ENCODE assay signal across 17 cellular contexts in genomic region chr1:36284061-36284460, GRCh38. TPM values are rescaled to one million over a fixed set of nuclear protein-coding genes. Genes with fewer than 3 reads are reported as not detected.
DNase-seq lines count a peak whose midpoint lies in the region; ATAC-seq lines count a peak whose summit lies in the region.
"Had no signal": no experiment of that assay in that cellular context is flagged by ENCODE, and none has a peak within 500 bp of the region (broad histone marks: within the 10 kb centered on the region; RNA-seq: fewer than 3 reads in every experiment).

No MANE protein-coding gene starts in this region.

- H2AK5ac ChIP-seq in neuronal stem cell (ENCODE audit: low read depth, low read length), result no peak overlapping the region

- intact Hi-C loops in activated naive CD4-positive, alpha-beta T cell treated with anti-CD3 and anti-CD28 coated beads for 36 hours (cut with micrococcal nuclease), result loop anchor here (2.0 kb wide), 1 partner anchor 137 kb away; no protein-coding TSS in a partner anchor

- H2BK15ac ChIP-seq in neuronal stem cell (ENCODE audit: low read length), result no peak overlapping the region

- WGBS in neuronal stem cell (ENCODE audit: extremely low coverage in 2 of 2, insufficient read length in 2 of 2, insufficient replicate concordance in 1 of 2), 2 donors, result no CpG with 5 or more reads among the region's 1 CpG

- H3K27me3 Mint-ChIP-seq in activated naive CD4-positive, alpha-beta T cell treated with anti-CD3 and anti-CD28 coated beads for 36 hours (ENCODE audit: low read depth), result no peaks in the 10 kb centered on the region
- no peaks in the 10 kb centered on the region for H3K27me3 Mint-ChIP-seq in activated naive CD4-positive, alpha-beta T cell treated with anti-CD3 and anti-CD28 coated beads, Interleukin-2, amount 10 ng/mL, durations not matched to agents 7 days and 5 days
- H3K27me3 Mint-ChIP-seq in activated T-helper 17 cell treated with anti-CD3 and anti-CD28 coated beads, Interleukin-2, amount 50 U/mL, for 72 hours, result no peaks in the 10 kb centered on the region
- no peaks in the 10 kb centered on the region for H3K27me3 Mint-ChIP-seq in immature natural killer cell (ENCODE audit: low read depth in 3 of 3)

- no peak overlapping the region for H3K9ac ChIP-seq in neuronal stem cell (ENCODE audit: low read depth, low read length, poor library complexity)

- no peak overlapping the region for H3K14ac ChIP-seq in neuronal stem cell (ENCODE audit: low read length)

- peaks cover 22 to 94% of the 10 kb centered on the region in 2 donors for H3K36me3 ChIP-seq in neuronal stem cell (replicated peaks in 1 of 2; ENCODE audit: control insufficient read depth in 2 of 2, insufficient read depth in 2 of 2, low read length in 2 of 2)

- CTCF ChIA-PET in activated naive CD4-positive, alpha-beta T cell treated with anti-CD3 and anti-CD28 coated beads for 36 hours (lab: Charles Lee), result interaction anchor here (1.1 to 2.2 kb wide), 5 partner anchors 12 to 134 kb away, joined by 3 to 7 read pairs (median 6); partner anchors contain the start of gene TRAPPC3
- CTCF ChIA-PET in activated naive CD4-positive, alpha-beta T cell treated with anti-CD3 and anti-CD28 coated beads, Interleukin-2, amount 10 ng/mL, durations not matched to agents 7 days and 5 days (lab: Charles Lee), result interaction anchor here (1.6 kb wide), 1 partner anchor 16 kb away, joined by 4 read pairs; no protein-coding TSS in a partner anchor

- peak overlapping the region; percentile 44 for H3K27ac Mint-ChIP-seq in activated naive CD4-positive, alpha-beta T cell treated with anti-CD3 and anti-CD28 coated beads for 36 hours
- no peak overlapping the region for H3K27ac Mint-ChIP-seq in activated naive CD4-positive, alpha-beta T cell treated with anti-CD3 and anti-CD28 coated beads, Interleukin-2, amount 10 ng/mL, durations not matched to agents 7 days and 5 days
- peak overlapping the region; percentile 44 for H3K27ac Mint-ChIP-seq in activated T-helper 17 cell treated with anti-CD3 and anti-CD28 coated beads, Interleukin-2, amount 50 U/mL, for 72 hours
- H3K27ac Mint-ChIP-seq in immature natural killer cell, result peak overlapping the region in 4 of 6 donors; percentile 63 to 73 (median 64)
- H3K27ac Mint-ChIP-seq in stimulated activated effector memory CD8-positive, alpha-beta T cell treated with anti-CD3 and anti-CD28 coated beads, Interleukin-12 subunit alpha, Interleukin-12 subunit beta, amount 100 ng/mL, for 72 hours, result peak overlapping the region; percentile 67

- H3K18ac ChIP-seq in neuronal stem cell (ENCODE audit: low read length), result no peak overlapping the region

- no peak for DNase-seq in activated naive CD4-positive, alpha-beta T cell treated with anti-CD3 and anti-CD28 coated beads for 36 hours
- DNase-seq in activated naive CD4-positive, alpha-beta T cell treated with anti-CD3 and anti-CD28 coated beads, Interleukin-2, amount 10 ng/mL, durations not matched to agents 7 days and 5 days, result no peak
- DNase-seq in immature natural killer cell (no peak), caudate nucleus (lab: John Stamatoyannopoulos, UW) (no peak), neuronal stem cell (ENCODE audit: low spot score) (no peak), epidermal melanocyte (ENCODE audit: insufficient read length, low spot score) (no peak)
- DNase-seq in stimulated activated effector memory CD8-positive, alpha-beta T cell treated with anti-CD3 and anti-CD28 coated beads, Interleukin-12 subunit alpha, Interleukin-12 subunit beta, amount 100 ng/mL, for 72 hours (ENCODE audit: low spot score in 2 of 2), result no peak
- DNase-seq: activated gamma-delta T cell; central memory CD4-positive, alpha-beta T cell; IMR-90; lower lobe of right lung; NCI-H1092; NCI-H2227 treated with DMSO at 0.1 percent for 48 hours; OCI-M1; posterior cingulate gyrus; trophoblast cell had no signal

- H3K4me3 ChIP-seq in neuronal stem cell (ENCODE audit: low read length in 2 of 2), result no peak overlapping the region
- H3K4me3 ChIP-seq: lower lobe of right lung had no signal

- H3K4me1 ChIP-seq in neuronal stem cell (ENCODE audit: control insufficient read depth in 2 of 2, insufficient read depth in 1 of 2, low read depth in 1 of 2, low read length in 2 of 2), result no peaks in the 10 kb centered on the region

- H4K8ac ChIP-seq in neuronal stem cell (ENCODE audit: low read depth, low read length), result no peak overlapping the region

- ATAC-seq in activated T-helper 17 cell treated with anti-CD3 and anti-CD28 coated beads, Interleukin-2, amount 50 U/mL, for 72 hours (replicated peaks), result no peak
- ATAC-seq in stimulated activated effector memory CD8-positive, alpha-beta T cell treated with anti-CD3 and anti-CD28 coated beads, Interleukin-12 subunit alpha, Interleukin-12 subunit beta, amount 100 ng/mL, for 72 hours, result no peak
- ATAC-seq: lower lobe of right lung had no signal

- no peak overlapping the region for H4K91ac ChIP-seq in neuronal stem cell (ENCODE audit: low read depth, low read length, poor library complexity)

- no peak overlapping the region for H2BK12ac ChIP-seq in neuronal stem cell (ENCODE audit: low read length)

- H3K79me1 ChIP-seq in neuronal stem cell (ENCODE audit: low read depth, low read length), result peaks cover 5% of the 10 kb centered on the region

- H3K4me2 ChIP-seq in neuronal stem cell (ENCODE audit: insufficient read depth, low read length, poor library complexity, severe bottlenecking), result no peak overlapping the region

- no peak overlapping the region for H3K4ac ChIP-seq in neuronal stem cell (ENCODE audit: low read length)

- no peak overlapping the region for H3K23ac ChIP-seq in neuronal stem cell (ENCODE audit: low read depth, low read length, poor library complexity)

- H3K4me1 Mint-ChIP-seq in activated naive CD4-positive, alpha-beta T cell treated with anti-CD3 and anti-CD28 coated beads for 36 hours (ENCODE audit: low read depth), result peaks cover 44% of the 10 kb centered on the region
- peaks cover 23% of the 10 kb centered on the region for H3K4me1 Mint-ChIP-seq in activated naive CD4-positive, alpha-beta T cell treated with anti-CD3 and anti-CD28 coated beads, Interleukin-2, amount 10 ng/mL, durations not matched to agents 7 days and 5 days
- H3K4me1 Mint-ChIP-seq in activated T-helper 17 cell treated with anti-CD3 and anti-CD28 coated beads, Interleukin-2, amount 50 U/mL, for 72 hours, result peaks cover 33% of the 10 kb centered on the region
- H3K4me1 Mint-ChIP-seq in immature natural killer cell, result peaks cover 21 to 48% of the 10 kb centered on the region in 2 donors
- H3K4me1 Mint-ChIP-seq in stimulated activated effector memory CD8-positive, alpha-beta T cell treated with anti-CD3 and anti-CD28 coated beads, Interleukin-12 subunit alpha, Interleukin-12 subunit beta, amount 100 ng/mL, for 72 hours, result peaks cover 21% of the 10 kb centered on the region

- no peaks in the 10 kb centered on the region for H3K9me3 Mint-ChIP-seq in activated naive CD4-positive, alpha-beta T cell treated with anti-CD3 and anti-CD28 coated beads for 36 hours
- no peaks in the 10 kb centered on the region for H3K9me3 Mint-ChIP-seq in activated naive CD4-positive, alpha-beta T cell treated with anti-CD3 and anti-CD28 coated beads, Interleukin-2, amount 10 ng/mL, durations not matched to agents 7 days and 5 days
- no peaks in the 10 kb centered on the region for H3K9me3 Mint-ChIP-seq in activated T-helper 17 cell treated with anti-CD3 and anti-CD28 coated beads, Interleukin-2, amount 50 U/mL, for 72 hours
- no peaks in the 10 kb centered on the region for H3K9me3 Mint-ChIP-seq in immature natural killer cell
- H3K9me3 Mint-ChIP-seq in stimulated activated effector memory CD8-positive, alpha-beta T cell treated with anti-CD3 and anti-CD28 coated beads, Interleukin-12 subunit alpha, Interleukin-12 subunit beta, amount 100 ng/mL, for 72 hours, result no peaks in the 10 kb centered on the region

- H3K27ac ChIP-seq in caudate nucleus (ENCODE audit: low read depth, low read length) (no peak overlapping the region), neuronal stem cell (replicated peaks; ENCODE audit: low read length) (no peak overlapping the region)
- H3K27ac ChIP-seq: lower lobe of right lung had no signal

- H2BK5ac ChIP-seq in neuronal stem cell (ENCODE audit: low read length), result no peak overlapping the region

- H3K27me3 ChIP-seq in neuronal stem cell (ENCODE audit: control insufficient read depth in 3 of 3, insufficient read depth in 3 of 3, low read depth in 1 of 3, low read length in 3 of 3), result no peaks in the 10 kb centered on the region

- peaks cover 42% of the 10 kb centered on the region for H3K36me3 Mint-ChIP-seq in activated naive CD4-positive, alpha-beta T cell treated with anti-CD3 and anti-CD28 coated beads for 36 hours (ENCODE audit: low read depth)
- peaks cover 44% of the 10 kb centered on the region for H3K36me3 Mint-ChIP-seq in activated naive CD4-positive, alpha-beta T cell treated with anti-CD3 and anti-CD28 coated beads, Interleukin-2, amount 10 ng/mL, durations not matched to agents 7 days and 5 days
- peaks cover 89% of the 10 kb centered on the region for H3K36me3 Mint-ChIP-seq in activated T-helper 17 cell treated with anti-CD3 and anti-CD28 coated beads, Interleukin-2, amount 50 U/mL, for 72 hours (ENCODE audit: low read depth)
- H3K36me3 Mint-ChIP-seq in immature natural killer cell, result peaks cover 8 to 41% (median 13%) of the 10 kb centered on the region in 3 donors
- H3K36me3 Mint-ChIP-seq in stimulated activated effector memory CD8-positive, alpha-beta T cell treated with anti-CD3 and anti-CD28 coated beads, Interleukin-12 subunit alpha, Interleukin-12 subunit beta, amount 100 ng/mL, for 72 hours, result peaks cover 95% of the 10 kb centered on the region

- no peak overlapping the region for H2BK120ac ChIP-seq in neuronal stem cell (ENCODE audit: low read depth, low read length)

- H2AFZ ChIP-seq in neuronal stem cell (ENCODE audit: low read length), result no peak overlapping the region

- no peak overlapping the region for H3K4me3 Mint-ChIP-seq in activated naive CD4-positive, alpha-beta T cell treated with anti-CD3 and anti-CD28 coated beads for 36 hours
- H3K4me3 Mint-ChIP-seq in activated naive CD4-positive, alpha-beta T cell treated with anti-CD3 and anti-CD28 coated beads, Interleukin-2, amount 10 ng/mL, durations not matched to agents 7 days and 5 days, result no peak overlapping the region
- no peak overlapping the region for H3K4me3 Mint-ChIP-seq in activated T-helper 17 cell treated with anti-CD3 and anti-CD28 coated beads, Interleukin-2, amount 50 U/mL, for 72 hours
- H3K4me3 Mint-ChIP-seq in immature natural killer cell, result no peak overlapping the region
- H3K4me3 Mint-ChIP-seq in stimulated activated effector memory CD8-positive, alpha-beta T cell treated with anti-CD3 and anti-CD28 coated beads, Interleukin-12 subunit alpha, Interleukin-12 subunit beta, amount 100 ng/mL, for 72 hours, result no peak overlapping the region

- no peaks in the 10 kb centered on the region for H3K9me3 ChIP-seq in neuronal stem cell (replicated peaks in 1 of 2; ENCODE audit: control insufficient read depth in 2 of 2, insufficient read depth in 1 of 2, low read depth in 1 of 2, low read length in 2 of 2)
- H3K9me3 ChIP-seq: lower lobe of right lung had no signal

RNA-seq across cellular contexts. Expression of gene SH3D21, which starts 22.1 kb away (rescaled TPM):
- total RNA-seq in activated naive CD4-positive, alpha-beta T cell treated with anti-CD3 and anti-CD28 coated beads for 36 hours, result 1 to 10 TPM; 2.3 to 2.7 TPM
- 100 to 1,000 TPM in 1 of 2 donors, 10 to 100 TPM in 1; 24.4 to 245 TPM for total RNA-seq in activated T-helper 17 cell treated with anti-CD3 and anti-CD28 coated beads, Interleukin-2, amount 50 U/mL, for 72 hours
- polyA plus RNA-seq in immature natural killer cell, result under 1 TPM in 2 of 3 donors, not detected in 1; 0.26 to 0.96 TPM
- 3.3 TPM for polyA plus RNA-seq in neuronal stem cell (2013, experiment 1 of 2)
- polyA plus RNA-seq in neuronal stem cell (2013, experiment 2 of 2), result 3.3 TPM

RNA-seq across cellular contexts. Expression of gene EVA1B, which starts 39.4 kb away (rescaled TPM):
- 1 to 10 TPM; 1.9 to 2.1 TPM for total RNA-seq in activated naive CD4-positive, alpha-beta T cell treated with anti-CD3 and anti-CD28 coated beads for 36 hours
- 1 to 10 TPM; 2.5 to 5.6 TPM for total RNA-seq in activated T-helper 17 cell treated with anti-CD3 and anti-CD28 coated beads, Interleukin-2, amount 50 U/mL, for 72 hours
- 10 to 100 TPM in 2 of 3 donors, 1 to 10 TPM in 1; 8.8 to 29.2 (median 11.1) TPM for polyA plus RNA-seq in immature natural killer cell
- polyA plus RNA-seq in neuronal stem cell (2013, experiment 1 of 2), result 26.4 TPM
- 25.2 TPM for polyA plus RNA-seq in neuronal stem cell (2013, experiment 2 of 2)

RNA-seq across cellular contexts. Expression of gene THRAP3, which starts 59.8 kb away (rescaled TPM):
- 100 to 1,000 TPM; 128 to 133 TPM for total RNA-seq in activated naive CD4-positive, alpha-beta T cell treated with anti-CD3 and anti-CD28 coated beads for 36 hours
- total RNA-seq in activated T-helper 17 cell treated with anti-CD3 and anti-CD28 coated beads, Interleukin-2, amount 50 U/mL, for 72 hours, result 100 to 1,000 TPM; 115 to 152 TPM
- polyA plus RNA-seq in immature natural killer cell, result 100 to 1,000 TPM in 1 of 3 donors, 10 to 100 TPM in 2; 61.6 to 103 (median 70.7) TPM
- polyA plus RNA-seq in neuronal stem cell (2013, experiment 1 of 2), result 78.9 TPM
- polyA plus RNA-seq in neuronal stem cell (2013, experiment 2 of 2), result 76.8 TPM

Comparison
In these comparisons a context has a peak if more than half of its experiments do, and no peak if none do; other contexts are left out.
1. RNA of gene SH3D21, which starts 22.1 kb away (total RNA-seq): 24.4 to 245 TPM in activated T-helper 17 cell treated with anti-CD3 and anti-CD28 coated beads, Interleukin-2, amount 50 U/mL, for 72 hours; 2.3 to 2.7 TPM in activated naive CD4-positive, alpha-beta T cell treated with anti-CD3 and anti-CD28 coated beads for 36 hours; every median in the first group is over 4 times any median in the second.